Comparison of ENCODE assay signal across 8 cellular contexts in the genomic region with DNA sequence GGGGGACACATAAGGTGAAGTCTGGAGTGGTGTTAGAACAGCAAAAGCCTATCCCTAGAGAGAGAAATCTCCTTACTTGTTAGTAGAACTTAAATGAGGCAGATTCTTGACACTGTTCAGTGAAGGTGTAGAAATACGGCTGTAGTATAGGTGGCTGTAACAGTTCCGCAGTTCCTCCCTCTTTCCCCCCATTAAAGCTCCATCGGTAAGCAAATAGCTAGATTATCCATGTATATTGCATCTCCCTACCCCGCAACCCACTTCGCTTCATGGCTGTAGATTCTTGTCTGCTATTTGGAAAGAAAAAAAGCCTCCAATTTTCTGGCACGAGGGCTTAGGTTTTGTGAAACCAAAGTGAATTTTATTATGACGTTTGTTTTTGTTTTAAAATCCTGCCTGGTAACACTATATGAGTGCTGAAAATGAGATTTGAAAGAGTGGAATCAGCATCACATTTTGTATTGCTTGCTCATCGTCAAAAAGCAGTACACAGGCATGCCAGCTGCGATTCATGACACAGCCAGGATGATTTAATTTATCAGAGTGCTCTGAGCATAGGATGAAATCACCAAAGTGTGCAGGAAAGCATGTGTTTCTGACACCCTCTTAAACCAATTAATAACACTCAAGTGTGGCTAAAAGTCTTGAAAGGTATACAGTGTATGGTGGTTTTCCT. TPM values are rescaled to one million over a fixed set of nuclear protein-coding genes. Genes with fewer than 3 reads are reported as not detected.
DNase-seq lines count a peak whose midpoint lies in the region; ATAC-seq and TF ChIP-seq lines count a peak whose summit lies in the region.

No MANE protein-coding gene starts in this region.

- H3K9me3 ChIP-seq in right atrium auricular region: no peaks in the 10 kb centered on the region
- H3K9me3 ChIP-seq in subcutaneous abdominal adipose tissue (ENCODE audit: control insufficient read depth in 5 of 5, low read length in 5 of 5): no peaks in the 10 kb centered on the region
- no peaks in the 10 kb centered on the region for H3K9me3 ChIP-seq in effector memory CD4-positive, alpha-beta T cell (ENCODE audit: control insufficient read depth, low read length)

- peak overlapping the region in 3 of 5 donors; percentile 11 to 49 (median 19) for H3K9ac ChIP-seq in subcutaneous abdominal adipose tissue (ENCODE audit: low read length in 5 of 5)

- ATAC-seq in Right ventricle myocardium superior (ENCODE audit: poor library complexity): peak; percentile 26

- H3K27ac ChIP-seq in right atrium auricular region: no peak overlapping the region
- H3K27ac ChIP-seq in VCaP: peak overlapping the region; percentile 85
- no peak overlapping the region for H3K27ac ChIP-seq in subcutaneous abdominal adipose tissue (ENCODE audit: low read depth, low read length)
- H3K27ac ChIP-seq in effector memory CD4-positive, alpha-beta T cell (ENCODE audit: insufficient read depth, low read length, poor library complexity, severe bottlenecking): no peak overlapping the region

- intact Hi-C loops in Right ventricle myocardium superior (cut with DNase I): no loop called here

- peaks cover 0 to 18% of the 10 kb centered on the region in 2 donors for H3K4me1 ChIP-seq in right atrium auricular region
- peaks cover 0 to 19% (median 16%) of the 10 kb centered on the region in 5 donors for H3K4me1 ChIP-seq in subcutaneous abdominal adipose tissue (ENCODE audit: control insufficient read depth in 5 of 5, insufficient read depth in 5 of 5, low read length in 5 of 5)
- H3K4me1 ChIP-seq in effector memory CD4-positive, alpha-beta T cell (ENCODE audit: control insufficient read depth, insufficient read depth, low read length, poor library complexity, severe bottlenecking): peaks cover 4% of the 10 kb centered on the region

- no peaks in the 10 kb centered on the region for H3K27me3 ChIP-seq in right atrium auricular region
- peaks cover 0 to 3% (median 0%) of the 10 kb centered on the region in 5 donors for H3K27me3 ChIP-seq in subcutaneous abdominal adipose tissue (ENCODE audit: control insufficient read depth in 5 of 5, insufficient read depth in 4 of 5, low read length in 5 of 5)
- peaks cover 8% of the 10 kb centered on the region for H3K27me3 ChIP-seq in effector memory CD4-positive, alpha-beta T cell (replicated peaks; ENCODE audit: control insufficient read depth, insufficient read depth, low read length, poor library complexity, severe bottlenecking)
- H3K27me3 ChIP-seq in H7 (ENCODE audit: control insufficient read depth, insufficient read depth, low read length): no peaks in the 10 kb centered on the region

- H3K4me3 ChIP-seq in right atrium auricular region (peak overlapping the region in 1 of 2 donors; percentile 66), subcutaneous abdominal adipose tissue (ENCODE audit: low read depth in 1 of 5, low read length in 5 of 5) (peak overlapping the region; percentile 38 to 88 (median 81)), H7 (ENCODE audit: insufficient read depth, low read depth, low read length) (no peak overlapping the region)
- no peak overlapping the region for H3K4me3 ChIP-seq in effector memory CD4-positive, alpha-beta T cell (ENCODE audit: insufficient read depth, low read depth, low read length, poor library complexity, severe bottlenecking)

- no peaks in the 10 kb centered on the region for H3K36me3 ChIP-seq in right atrium auricular region
- no peaks in the 10 kb centered on the region for H3K36me3 ChIP-seq in subcutaneous abdominal adipose tissue (ENCODE audit: control insufficient read depth in 5 of 5, insufficient read depth in 5 of 5, low read length in 5 of 5)
- H3K36me3 ChIP-seq in effector memory CD4-positive, alpha-beta T cell (ENCODE audit: control insufficient read depth, insufficient read depth, low read length): no peaks in the 10 kb centered on the region
- H3K36me3 ChIP-seq in H7 (replicated peaks; ENCODE audit: control insufficient read depth, insufficient read depth, low read length): no peaks in the 10 kb centered on the region

- TF ChIP-seq CTCF in right atrium auricular region (IDR thresholded peaks at IDR 0.05) (no peak), VCaP (conservative IDR thresholded peaks at IDR 0.05) (no peak)

- DNase-seq in Right ventricle myocardium superior: no peak
- DNase-seq in right atrium auricular region (ENCODE audit: low spot score): no peak
- DNase-seq in hepatic stellate cell (ENCODE audit: low spot score): peak; percentile 31
- no peak for DNase-seq in effector memory CD4-positive, alpha-beta T cell
- no peak for DNase-seq in stimulated activated CD8-positive, alpha-beta memory T cell treated with anti-CD3 and anti-CD28 coated beads, Interleukin-4, amount 100 ng/mL, for 48 hours
- no peak for DNase-seq in H7

RNA-seq across cellular contexts. Expression of a gene that starts 1.4 kb away (rescaled TPM):
- total RNA-seq in Right ventricle myocardium superior: 2.3 TPM
- total RNA-seq in right atrium auricular region: 1 to 10 TPM; 5.0 TPM
- total RNA-seq in H7 (2014; rRNA removed; shearing (Covaris generic)): 8.9 and 13.7 TPM in 2 replicates

Comparison
In these comparisons a context has a peak if more than half of its experiments do, and no peak if none do; other contexts are left out.
1. H3K4me3 ChIP-seq: peak in subcutaneous abdominal adipose tissue (5 of 5); none in effector memory CD4-positive, alpha-beta T cell (single experiment) and H7 (single experiment).